9 cellular contexts compared by ENCODE assay signal in the genomic region with DNA sequence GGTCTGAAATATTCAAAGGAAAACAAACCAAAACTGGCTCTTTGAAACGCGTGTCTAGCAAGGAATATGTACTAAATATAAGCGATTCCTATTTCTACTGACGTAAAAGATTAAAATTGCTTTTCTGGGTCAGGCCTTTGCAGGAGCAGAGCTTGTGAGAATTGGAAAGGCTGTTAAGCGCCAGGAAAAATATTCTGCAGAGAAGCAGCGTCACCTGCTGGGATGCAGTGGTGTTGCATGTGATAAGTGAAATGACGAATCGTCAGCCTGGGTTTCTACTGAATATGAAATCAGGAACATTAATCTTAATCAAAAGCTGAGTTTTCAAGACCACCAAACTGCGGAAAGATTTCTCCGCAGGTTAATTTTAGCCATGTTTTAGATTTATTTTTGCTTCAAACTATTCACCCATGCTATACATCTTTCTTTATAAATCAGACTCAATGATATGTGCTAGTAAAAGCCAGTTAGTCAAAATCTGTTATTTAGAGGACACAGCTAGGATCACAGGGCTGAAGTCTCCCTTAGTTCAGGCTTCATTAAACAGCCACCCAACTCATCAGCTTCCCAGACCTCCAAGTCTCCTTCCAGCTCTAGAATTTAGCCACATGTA.
A peak's percentile ranks its signal among the peaks of the same experiment; 100 is the strongest.
DNase-seq lines count a peak whose midpoint lies in the region; ATAC-seq and TF ChIP-seq lines count a peak whose summit lies in the region.
"Had no signal": no experiment of that assay in that cellular context is flagged by ENCODE, and none has a peak within 500 bp of the region (broad histone marks: within the 10 kb centered on the region; RNA-seq: fewer than 3 reads in every experiment).

No MANE protein-coding gene starts in this region.

- BruUV-seq in HCT116 (replicated peaks; lab: Mats Ljungman, UMichigan), result no TSS peak

- H4K20me1 ChIP-seq in HCT116 (ENCODE audit: insufficient read depth), result no peaks in the 10 kb centered on the region

- intact Hi-C loops in HCT116 (cut with micrococcal nuclease) (loop anchor here (1.0 to 5.0 kb wide), 5 partner anchors 59 to 771 kb away; no protein-coding TSS in a partner anchor), activated B cell treated with CpG ODN at 0.5 μM for 24 hours (cut with micrococcal nuclease) (loop anchor here (1.0 to 10.0 kb wide), 9 partner anchors 58 to 958 kb away; no protein-coding TSS in a partner anchor), lower lobe of right lung (cut with DNase I) (no loop called here)

- CTCF ChIA-PET in HCT116 (lab: Charles Lee), result interaction anchor here (0.8 to 2.9 kb wide), 16 partner anchors 13 to 786 kb away, joined by 3 to 19 read pairs (median 4); no protein-coding TSS in a partner anchor
- CTCF ChIA-PET in activated B cell treated with CpG ODN at 0.5 μM for 24 hours (lab: Charles Lee), result interaction anchor here (1.0 to 2.4 kb wide), 17 partner anchors 8 to 773 kb away, joined by 3 to 20 read pairs (median 4); no protein-coding TSS in a partner anchor

- RAD21 ChIA-PET in HCT116 (lab: Charles Lee; ENCODE audit: low non-redundant PET in 1 of 2, low total read pairs in 2 of 2, uncharacterized antibody in 2 of 2, unreplicated experiment in 2 of 2), result interaction anchor here (0.5 to 1.4 kb wide), 5 partner anchors 58 to 708 kb away, joined by 3 to 9 read pairs (median 4); no protein-coding TSS in a partner anchor

- POLR2A ChIA-PET in HCT116 (lab: Charles Lee), result interaction anchor here (0.9 kb wide), 2 partner anchors 708 to 726 kb away, joined by 3 to 5 read pairs; no protein-coding TSS in a partner anchor
- POLR2A ChIA-PET in activated B cell treated with CpG ODN at 0.5 μM for 24 hours (lab: Charles Lee), result no interaction called here

- H3K9me3 ChIP-seq in HCT116 (ENCODE audit: control insufficient read depth in 1 of 2, insufficient read depth in 1 of 2, low read depth in 1 of 2, low read length in 2 of 2) (no peaks in the 10 kb centered on the region), lower lobe of right lung (no peaks in the 10 kb centered on the region)

- no peak for TF ChIP-seq POLR2A in HCT116 (IDR thresholded peaks at IDR 0.05; ENCODE audit: borderline replicate concordance, extremely low read depth, insufficient read depth, insufficient read length)

- H3K27ac ChIP-seq in HCT116 (ENCODE audit: low read depth, low read length) (no peak overlapping the region), lower lobe of right lung (no peak overlapping the region)

- TF ChIP-seq CTCF in HCT116 (IDR thresholded peaks at IDR 0.05 in 2 of 3, conservative IDR thresholded peaks at IDR 0.05 in 1 of 3; ENCODE audit: borderline replicate concordance in 1 of 3, insufficient read depth in 1 of 3, low read depth in 2 of 3, low read length in 2 of 3) (peak; percentile 90 to 98 (median 92)), activated B cell treated with CpG ODN at 0.5 μM for 24 hours (IDR thresholded peaks at IDR 0.05) (peak; percentile 84), lower lobe of right lung (IDR thresholded peaks at IDR 0.05) (peak; percentile 92)

- 0 out of 4 replicates have a peak, but pooled peaks cover 0 to 3% of the 10 kb centered on the region in 2 experiments for H3K4me1 ChIP-seq in HCT116 (ENCODE audit: control insufficient read depth in 1 of 2, insufficient read depth in 2 of 2, low read length in 2 of 2)
- no peaks in the 10 kb centered on the region for H3K4me1 ChIP-seq in lower lobe of right lung

- H3K9ac ChIP-seq in HCT116 (ENCODE audit: low read length), result no peak overlapping the region

- H3K36me3 ChIP-seq in HCT116 (ENCODE audit: control insufficient read depth in 1 of 2, insufficient read depth in 2 of 2, low read length in 2 of 2) (no peaks in the 10 kb centered on the region), lower lobe of right lung (no peaks in the 10 kb centered on the region)

- H3K27me3 ChIP-seq in HCT116 (ENCODE audit: insufficient read depth, low read length) (no peaks in the 10 kb centered on the region), lower lobe of right lung (ENCODE audit: low read depth) (peaks cover 5% of the 10 kb centered on the region)

- peak; percentile 40 for DNase-seq in DMS 273 treated with DMSO at 0.1 percent for 48 hours (lab: John Stamatoyannopoulos, UW)
- peak; percentile 44 for DNase-seq in HCT116 (ENCODE audit: low read depth, low spot score)
- DNase-seq in NCI-H2081 treated with DMSO at 0.1 percent for 48 hours (lab: John Stamatoyannopoulos, UW), result peak; percentile 9
- peak; percentile 35 for DNase-seq in activated B cell treated with CpG ODN at 0.5 μM for 24 hours
- peak; percentile 51 to 74 for DNase-seq in dermis microvascular lymphatic vessel endothelial cell (ENCODE audit: low read depth in 2 of 2)
- DNase-seq in lower lobe of right lung, result peak; percentile 56
- DNase-seq in stimulated activated CD8-positive, alpha-beta memory T cell treated with anti-CD3 and anti-CD28 coated beads, Interleukin-4, amount 100 ng/mL, for 24 hours (ENCODE audit: low read depth), result peak; percentile 38
- DNase-seq in NCI-H1092 (lab: John Stamatoyannopoulos, UW), result no peak

- peaks cover 11% of the 10 kb centered on the region for H3K27me3 Mint-ChIP-seq in activated B cell treated with CpG ODN at 0.5 μM for 24 hours

- no peaks in the 10 kb centered on the region for H3K9me3 Mint-ChIP-seq in activated B cell treated with CpG ODN at 0.5 μM for 24 hours

- peak overlapping the region; percentile 45 for H3K4me2 ChIP-seq in HCT116 (ENCODE audit: low read length)

- H3K4me3 ChIP-seq in HCT116 (replicated peaks in 1 of 2; ENCODE audit: low read depth in 1 of 2, low read length in 2 of 2) (no peak overlapping the region), lower lobe of right lung (no peak overlapping the region)

- no peaks in the 10 kb centered on the region for H3K4me1 Mint-ChIP-seq in activated B cell treated with CpG ODN at 0.5 μM for 24 hours
- H3K4me1 Mint-ChIP-seq: T-helper 17 cell had no signal

- peak overlapping the region; percentile 81 for H2AFZ ChIP-seq in HCT116 (ENCODE audit: low read depth, low read length, poor library complexity, severe bottlenecking)

- no peaks in the 10 kb centered on the region for H3K36me3 Mint-ChIP-seq in activated B cell treated with CpG ODN at 0.5 μM for 24 hours (ENCODE audit: low read depth)

- TF ChIP-seq RAD21 in HCT116 (IDR thresholded peaks at IDR 0.05; ENCODE audit: low read depth), result peak; percentile 94

- H3K79me2 ChIP-seq in HCT116 (ENCODE audit: insufficient read depth, low read length), result no peaks in the 10 kb centered on the region

- peak; percentile 86 for ATAC-seq in HCT116
- peak; percentile 57 for ATAC-seq in activated B cell treated with CpG ODN at 0.5 μM for 24 hours (ENCODE audit: low read depth)
- peak; percentile 64 to 85 for ATAC-seq in lower lobe of right lung
- ATAC-seq: T-helper 17 cell had no signal

- H3K4me3 Mint-ChIP-seq in activated B cell treated with CpG ODN at 0.5 μM for 24 hours, result no peak overlapping the region
- H3K4me3 Mint-ChIP-seq: T-helper 17 cell had no signal

- H3K27ac Mint-ChIP-seq in activated B cell treated with CpG ODN at 0.5 μM for 24 hours, result no peak overlapping the region
- H3K27ac Mint-ChIP-seq: T-helper 17 cell had no signal

- H3K9me2 ChIP-seq in HCT116 (ENCODE audit: insufficient read depth), result no peaks in the 10 kb centered on the region

TF ChIP-seq in HCT116, 20 proteins besides CTCF, POLR2A, EP300 and RAD21:
- no peak for TF ChIP-seq YY1 (IDR thresholded peaks at IDR 0.05; ENCODE audit: extremely low read depth, insufficient replicate concordance, low read depth, low read length)
- no peak for TF ChIP-seq CBX3 (IDR thresholded peaks at IDR 0.05; ENCODE audit: low read depth)
- no peak for TF ChIP-seq SIN3A (IDR thresholded peaks at IDR 0.05; ENCODE audit: low read depth)
TF ChIP-seq in HCT116: peak in this region for 0.
